In genomic region chr1:85347908-85348307, GRCh38 we compare ENCODE assay signal across 21 cellular contexts.
DNase-seq lines count a peak whose midpoint lies in the region; ATAC-seq and TF ChIP-seq lines count a peak whose summit lies in the region.
"Had no signal": no experiment of that assay in that cellular context is flagged by ENCODE, and none has a peak within 500 bp of the region (broad histone marks: within the 10 kb centered on the region; RNA-seq: fewer than 3 reads in every experiment).

No MANE protein-coding gene starts in this region.

- peaks cover 26% of the 10 kb centered on the region for H3K36me3 Mint-ChIP-seq in Calu3 (ENCODE audit: insufficient read depth, unreplicated experiment)
- H3K36me3 Mint-ChIP-seq: CD14-positive monocyte had no signal

- intact Hi-C loops in heart left ventricle (cut with DNase I) = loop anchor here in 1 of 10 donors (10.0 kb wide), 1 partner anchor 47 kb away; no protein-coding TSS in a partner anchor
- intact Hi-C loops in Calu3 (cut with micrococcal nuclease; ENCODE audit: unreplicated experiment) = no loop called here
- intact Hi-C loops in right cardiac atrium (cut with DNase I) = no loop called here
- intact Hi-C loops in esophagus squamous epithelium (cut with DNase I) = no loop called here

- H3K9ac ChIP-seq in skeletal muscle tissue (ENCODE audit: low read depth in 1 of 3, low read length in 3 of 3) = no peak overlapping the region
- H3K9ac ChIP-seq: BLaER1 treated with 17β-estradiol and CSF1 and Interleukin-3, amounts not matched to agents 10 nM and 100 nM; GM23248 had no signal

- H3K27me3 ChIP-seq in heart left ventricle (no peaks in the 10 kb centered on the region), right atrium auricular region (no peaks in the 10 kb centered on the region), right cardiac atrium (ENCODE audit: control insufficient read depth, insufficient read depth) (no peaks in the 10 kb centered on the region), skeletal muscle tissue (ENCODE audit: control insufficient read depth in 3 of 3, insufficient read depth in 3 of 3, low read length in 3 of 3) (no peaks in the 10 kb centered on the region), esophagus squamous epithelium (no peaks in the 10 kb centered on the region)
- H3K27me3 ChIP-seq: BE2C had no signal

- no peaks in the 10 kb centered on the region for H3K9me3 ChIP-seq in heart left ventricle
- H3K9me3 ChIP-seq in right atrium auricular region = no peaks in the 10 kb centered on the region
- H3K9me3 ChIP-seq in right cardiac atrium (ENCODE audit: control insufficient read depth, low read length) = no peaks in the 10 kb centered on the region
- H3K9me3 ChIP-seq in skeletal muscle tissue (ENCODE audit: control insufficient read depth in 3 of 3, low read length in 3 of 3) = no peaks in the 10 kb centered on the region
- H3K9me3 ChIP-seq in esophagus squamous epithelium = no peaks in the 10 kb centered on the region
- H3K9me3 ChIP-seq: A549, BE2C had no signal

- H3K4me1 ChIP-seq in heart left ventricle = peaks cover 0 to 15% (median 10%) of the 10 kb centered on the region in 12 donors
- H3K4me1 ChIP-seq in right atrium auricular region = peaks cover 0 to 20% of the 10 kb centered on the region in 2 donors
- H3K4me1 ChIP-seq in right cardiac atrium (ENCODE audit: control insufficient read depth, insufficient read depth, low read length) = no peaks in the 10 kb centered on the region
- peaks cover 10 to 18% (median 15%) of the 10 kb centered on the region in 3 donors for H3K4me1 ChIP-seq in skeletal muscle tissue (ENCODE audit: control insufficient read depth in 3 of 3, insufficient read depth in 3 of 3, low read length in 3 of 3)
- peaks cover 0 to 21% (median 0%) of the 10 kb centered on the region in 3 donors for H3K4me1 ChIP-seq in esophagus squamous epithelium
- H3K4me1 ChIP-seq: BE2C; BLaER1 treated with 17β-estradiol and CSF1 and Interleukin-3, amounts not matched to agents 10 nM and 100 nM had no signal

- TF ChIP-seq CTCF in heart left ventricle (IDR thresholded peaks at IDR 0.05) (no peak), right atrium auricular region (IDR thresholded peaks at IDR 0.05) (no peak), Calu3 (IDR thresholded peaks at IDR 0.05; ENCODE audit: unreplicated experiment) (no peak), esophagus squamous epithelium (IDR thresholded peaks at IDR 0.05) (no peak)

- BruUV-seq in Calu3 (replicated peaks; lab: Mats Ljungman, UMichigan) = no TSS peak

- peak overlapping the region; percentile 66 for H3K27ac Mint-ChIP-seq in Calu3 (ENCODE audit: unreplicated experiment)
- H3K27ac Mint-ChIP-seq: CD14-positive monocyte; CD4-positive, alpha-beta T cell; CD8-positive, alpha-beta memory T cell had no signal

- H3K4me1 Mint-ChIP-seq in Calu3 (ENCODE audit: low read depth, unreplicated experiment) = peaks cover 44% of the 10 kb centered on the region
- H3K4me1 Mint-ChIP-seq: CD14-positive monocyte; CD8-positive, alpha-beta memory T cell had no signal

- H3K27ac ChIP-seq in heart left ventricle = peak overlapping the region in 5 of 12 donors; percentile 6 to 67 (median 45)
- H3K27ac ChIP-seq in right atrium auricular region = peak overlapping the region in 1 of 2 donors; percentile 31
- peak overlapping the region; percentile 17 for H3K27ac ChIP-seq in right cardiac atrium (ENCODE audit: low read length)
- H3K27ac ChIP-seq in skeletal muscle tissue (ENCODE audit: low read depth, low read length) = peak overlapping the region; percentile 59
- H3K27ac ChIP-seq in esophagus squamous epithelium = no peak overlapping the region
- H3K27ac ChIP-seq: A549; BLaER1 treated with 17β-estradiol and CSF1 and Interleukin-3, amounts not matched to agents 10 nM and 100 nM; GM23248 had no signal

- H3K9me3 Mint-ChIP-seq in Calu3 (ENCODE audit: low read depth, unreplicated experiment) = no peaks in the 10 kb centered on the region
- H3K9me3 Mint-ChIP-seq: CD14-positive monocyte; CD4-positive, alpha-beta T cell had no signal

- no peak overlapping the region for H3K4me3 Mint-ChIP-seq in Calu3 (ENCODE audit: low read depth, unreplicated experiment)
- H3K4me3 Mint-ChIP-seq: CD14-positive monocyte; CD4-positive, alpha-beta T cell; CD8-positive, alpha-beta memory T cell had no signal

- no peak overlapping the region for H3K4me3 ChIP-seq in heart left ventricle
- no peak overlapping the region for H3K4me3 ChIP-seq in right atrium auricular region
- no peak overlapping the region for H3K4me3 ChIP-seq in right cardiac atrium (ENCODE audit: low read length)
- no peak overlapping the region for H3K4me3 ChIP-seq in skeletal muscle tissue (ENCODE audit: low read length in 3 of 3)
- H3K4me3 ChIP-seq in esophagus squamous epithelium = no peak overlapping the region
- H3K4me3 ChIP-seq: A549; BLaER1 treated with 17β-estradiol and CSF1 and Interleukin-3, amounts not matched to agents 10 nM and 100 nM; GM23248 had no signal

- TF ChIP-seq POLR2A in heart left ventricle (IDR thresholded peaks at IDR 0.05) (no peak), esophagus squamous epithelium (IDR thresholded peaks at IDR 0.05) (no peak)

- peaks cover 0 to 18% (median 0%) of the 10 kb centered on the region in 9 donors for H3K36me3 ChIP-seq in heart left ventricle
- no peaks in the 10 kb centered on the region for H3K36me3 ChIP-seq in right atrium auricular region
- peaks cover 0 to 7% (median 2%) of the 10 kb centered on the region in 3 donors for H3K36me3 ChIP-seq in skeletal muscle tissue (ENCODE audit: control insufficient read depth in 3 of 3, insufficient read depth in 3 of 3, low read length in 3 of 3)
- peaks cover 0 to 10% (median 0%) of the 10 kb centered on the region in 3 donors for H3K36me3 ChIP-seq in esophagus squamous epithelium
- H3K36me3 ChIP-seq: BE2C; BLaER1 treated with 17β-estradiol and CSF1 and Interleukin-3, amounts not matched to agents 10 nM and 100 nM had no signal

- DNase-seq in heart left ventricle = no peak
- DNase-seq in right atrium auricular region (ENCODE audit: low spot score) = no peak
- DNase-seq in Calu3 = no peak
- DNase-seq in right cardiac atrium = no peak
- no peak for DNase-seq in activated CD4-positive, alpha-beta T cell treated with anti-CD3 and anti-CD28 coated beads for 4 hours
- no peak for DNase-seq in esophagus squamous epithelium (lab: John Stamatoyannopoulos, UW)
- DNase-seq: 8988T; ACHN; AML-193; BE2C; CD4-positive, alpha-beta T cell; CD8-positive, alpha-beta memory T cell; DMS53; DND-41; GM23248; H7; HCEC 1CT had no signal

- CTCF ChIA-PET in Calu3 (lab: Charles Lee) = no interaction called here

- ATAC-seq in heart left ventricle = peak; percentile 52 to 75 (median 64)
- ATAC-seq in right cardiac atrium = no peak
- ATAC-seq: A549 had no signal

- 46 to 56% (median 53%) methylated on average over 2 of the region's 2 CpGs for WGBS in heart left ventricle, 4 donors
- 63% methylated on average over 2 of the region's 2 CpGs for WGBS in right cardiac atrium
- WGBS in esophagus squamous epithelium, 2 donors = 78 to 84% methylated on average over 2 of the region's 2 CpGs

- no peaks in the 10 kb centered on the region for H3K27me3 Mint-ChIP-seq in Calu3 (ENCODE audit: unreplicated experiment)
- H3K27me3 Mint-ChIP-seq: CD4-positive, alpha-beta T cell had no signal

Comparison
In these comparisons a context has a peak if more than half of its experiments do, and no peak if none do; other contexts are left out.
1. ATAC-seq: peak in heart left ventricle (4 of 4); none in right cardiac atrium (0 of 2).
2. H3K27ac ChIP-seq: peak in right cardiac atrium (single experiment) and skeletal muscle tissue (single experiment); none in esophagus squamous epithelium (0 of 4).